ENCODE assay signal across 1 cellular context in genomic region chr3:159923961-159924360, GRCh38.
TF ChIP-seq lines count a peak whose summit lies in the region.

No MANE protein-coding gene starts in this region.

TF ChIP-seq in GM12878, 131 proteins besides CTCF, POLR2A, EP300 and RAD21:
- TF ChIP-seq GABPA (IDR thresholded peaks at IDR 0.05; ENCODE audit: low read depth) (no peak), SREBF2 (IDR thresholded peaks at IDR 0.05; ENCODE audit: low read length) (no peak), ZBED1 (IDR thresholded peaks at IDR 0.05; ENCODE audit: borderline replicate concordance) (no peak), NKRF (conservative IDR thresholded peaks at IDR 0.05) (no peak), LARP7 (IDR thresholded peaks at IDR 0.05) (no peak), CHD2 (IDR thresholded peaks at IDR 0.05; ENCODE audit: borderline replicate concordance, low read depth, low read length) (no peak), NFXL1 (IDR thresholded peaks at IDR 0.05; ENCODE audit: borderline replicate concordance) (no peak), SPI1 (IDR thresholded peaks at IDR 0.05; ENCODE audit: borderline replicate concordance, insufficient read depth, low read depth, low read length) (peak; percentile 36; the same call in 1 of the 2 replicates)
